In genomic region chr11:96306600-96306932, GRCh38 we compare ENCODE assay signal across 10 cellular contexts. TPM values are rescaled to one million over a fixed set of nuclear protein-coding genes. Genes with fewer than 3 reads are reported as not detected.
DNase-seq lines count a peak whose midpoint lies in the region; ATAC-seq and TF ChIP-seq lines count a peak whose summit lies in the region.
"Had no signal": no experiment of that assay in that cellular context is flagged by ENCODE, and none has a peak within 500 bp of the region (broad histone marks: within the 10 kb centered on the region; RNA-seq: fewer than 3 reads in every experiment).

No MANE protein-coding gene starts in this region.

- H3K4me3 ChIP-seq in coronary artery (peak overlapping the region; percentile 54), urinary bladder (ENCODE audit: low read depth, low read length) (no peak overlapping the region)
- H3K4me3 ChIP-seq: BLaER1 treated with 17β-estradiol and CSF1 and Interleukin-3, amounts not matched to agents 10 nM and 100 nM had no signal

- H3K27ac ChIP-seq in coronary artery (peak overlapping the region; percentile 74 to 78), urinary bladder (ENCODE audit: low read depth) (peak overlapping the region; percentile 74)
- H3K27ac ChIP-seq: BLaER1 treated with 17β-estradiol and CSF1 and Interleukin-3, amounts not matched to agents 10 nM and 100 nM had no signal

- no peak for DNase-seq in activated naive CD4-positive, alpha-beta T cell treated with anti-CD3 and anti-CD28 coated beads, Interleukin-2, amount 50 U/mL, for 72 hours (ENCODE audit: low spot score in 2 of 2)
- DNase-seq in activated naive CD4-positive, alpha-beta T cell (lab: John Stamatoyannopoulos, UW), result no peak
- DNase-seq in coronary artery (ENCODE audit: low spot score), result no peak
- DNase-seq in natural killer cell treated with Interleukin-12 subunit alpha and Interleukin-12 subunit beta and Interleukin-15 and Interleukin-18, amount 100 ng/mL, for 72 hours (ENCODE audit: low spot score), result no peak
- no peak for DNase-seq in DMS 273 (lab: John Stamatoyannopoulos, UW; ENCODE audit: unreplicated experiment)
- DNase-seq in activated T-cell treated with anti-CD3 and anti-CD28 coated beads, Interleukin-2, amount 50 U/mL, for 1 hour, result no peak
- DNase-seq: NCI-H2029 treated with DMSO at 0.1 percent for 48 hours had no signal

- no peak for TF ChIP-seq CTCF in coronary artery (IDR thresholded peaks at IDR 0.05)

- H3K4me1 Mint-ChIP-seq in natural killer cell treated with Interleukin-12 subunit alpha and Interleukin-12 subunit beta and Interleukin-15 and Interleukin-18, amount 100 ng/mL, for 72 hours (ENCODE audit: low read depth in 2 of 2), result peaks cover 30 to 31% of the 10 kb centered on the region in 2 donors

- peak; percentile 2 to 20 for ATAC-seq in activated naive CD4-positive, alpha-beta T cell treated with anti-CD3 and anti-CD28 coated beads, Interleukin-2, amount 50 U/mL, for 72 hours
- no peak for ATAC-seq in natural killer cell treated with Interleukin-12 subunit alpha and Interleukin-12 subunit beta and Interleukin-15 and Interleukin-18, amount 100 ng/mL, for 72 hours
- ATAC-seq in GM18519 (IDR thresholded peaks at IDR 0.05; ENCODE audit: low FRiP score, unreplicated experiment), result no peak

- no peaks in the 10 kb centered on the region for H3K36me3 ChIP-seq in urinary bladder (ENCODE audit: insufficient read depth)

- H3K4me3 Mint-ChIP-seq in natural killer cell treated with Interleukin-12 subunit alpha and Interleukin-12 subunit beta and Interleukin-15 and Interleukin-18, amount 100 ng/mL, for 72 hours, result peak overlapping the region; percentile 21

- H3K27me3 Mint-ChIP-seq in natural killer cell treated with Interleukin-12 subunit alpha and Interleukin-12 subunit beta and Interleukin-15 and Interleukin-18, amount 100 ng/mL, for 72 hours, result no peaks in the 10 kb centered on the region

- no peaks in the 10 kb centered on the region for H3K36me3 Mint-ChIP-seq in activated naive CD4-positive, alpha-beta T cell treated with anti-CD3 and anti-CD28 coated beads, Interleukin-2, amount 50 U/mL, for 72 hours
- H3K36me3 Mint-ChIP-seq in natural killer cell treated with Interleukin-12 subunit alpha and Interleukin-12 subunit beta and Interleukin-15 and Interleukin-18, amount 100 ng/mL, for 72 hours, result no peaks in the 10 kb centered on the region

- no peaks in the 10 kb centered on the region for H3K4me1 ChIP-seq in urinary bladder (ENCODE audit: insufficient read depth)

- H3K27ac Mint-ChIP-seq in activated naive CD4-positive, alpha-beta T cell treated with anti-CD3 and anti-CD28 coated beads, Interleukin-2, amount 50 U/mL, for 72 hours, result peak overlapping the region in 1 of 2 donors; percentile 83
- peak overlapping the region in 1 of 2 donors; percentile 7 for H3K27ac Mint-ChIP-seq in natural killer cell treated with Interleukin-12 subunit alpha and Interleukin-12 subunit beta and Interleukin-15 and Interleukin-18, amount 100 ng/mL, for 72 hours

- H3K9me3 Mint-ChIP-seq in activated naive CD4-positive, alpha-beta T cell treated with anti-CD3 and anti-CD28 coated beads, Interleukin-2, amount 50 U/mL, for 72 hours, result no peaks in the 10 kb centered on the region
- no peaks in the 10 kb centered on the region for H3K9me3 Mint-ChIP-seq in natural killer cell treated with Interleukin-12 subunit alpha and Interleukin-12 subunit beta and Interleukin-15 and Interleukin-18, amount 100 ng/mL, for 72 hours

- WGBS in urinary bladder, result 6% methylated on average over 3 of the region's 3 CpGs

RNA-seq across cellular contexts. Expression of gene MAML2, which starts 36.4 kb away (rescaled TPM):
- 10 to 100 TPM; 26.5 to 27.9 TPM for total RNA-seq in activated naive CD4-positive, alpha-beta T cell treated with anti-CD3 and anti-CD28 coated beads, Interleukin-2, amount 50 U/mL, for 72 hours
- total RNA-seq in natural killer cell treated with Interleukin-12 subunit alpha and Interleukin-12 subunit beta and Interleukin-15 and Interleukin-18, amount 100 ng/mL, for 72 hours, result 10 to 100 TPM; 15.9 to 21.9 TPM
- total RNA-seq in urinary bladder, result 25.6 TPM
- 7.9 TPM for polyA plus RNA-seq in urinary bladder

Comparison
In these comparisons a context has a peak if more than half of its experiments do, and no peak if none do; other contexts are left out.
1. ATAC-seq: peak in activated naive CD4-positive, alpha-beta T cell treated with anti-CD3 and anti-CD28 coated beads, Interleukin-2, amount 50 U/mL, for 72 hours (2 of 2); none in natural killer cell treated with Interleukin-12 subunit alpha and Interleukin-12 subunit beta and Interleukin-15 and Interleukin-18, amount 100 ng/mL, for 72 hours (0 of 2) and GM18519 (single experiment).